18 cellular contexts compared by ENCODE assay signal in the genomic region with DNA sequence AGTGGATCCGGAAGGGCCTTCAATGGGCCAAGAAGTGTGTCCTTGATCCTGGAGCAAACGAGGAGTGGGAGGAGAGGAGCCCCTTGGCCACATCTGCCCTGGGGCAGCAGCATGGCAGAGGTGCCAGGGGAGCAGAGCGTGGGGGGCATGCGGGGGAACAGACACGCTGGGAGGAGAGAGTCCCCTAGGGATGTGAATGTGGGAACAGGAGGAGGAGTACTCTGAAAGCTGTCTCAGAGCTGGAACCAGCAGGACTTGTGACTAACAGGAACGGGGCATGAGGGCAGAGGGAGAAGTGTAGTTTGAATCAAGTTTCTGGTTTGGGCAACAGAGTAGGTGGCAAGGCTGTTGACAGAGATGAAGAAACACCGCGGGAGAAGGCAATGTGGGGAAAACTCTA. TPM values are rescaled to one million over a fixed set of nuclear protein-coding genes. Genes with fewer than 3 reads are reported as not detected.
DNase-seq lines count a peak whose midpoint lies in the region; ATAC-seq and TF ChIP-seq lines count a peak whose summit lies in the region.
"Had no signal": no experiment of that assay in that cellular context is flagged by ENCODE, and none has a peak within 500 bp of the region (broad histone marks: within the 10 kb centered on the region; RNA-seq: fewer than 3 reads in every experiment).

No MANE protein-coding gene starts in this region.

- H4K20me1 ChIP-seq in neural cell (ENCODE audit: insufficient read depth), result no peaks in the 10 kb centered on the region
- H4K20me1 ChIP-seq: BLaER1 treated with 17β-estradiol and CSF1 and Interleukin-3, amounts not matched to agents 10 nM and 100 nM had no signal

- no peaks in the 10 kb centered on the region for H3K36me3 ChIP-seq in neural cell (ENCODE audit: insufficient read depth, low read length)
- H3K36me3 ChIP-seq in BE2C, result no peaks in the 10 kb centered on the region
- H3K36me3 ChIP-seq: BLaER1 treated with 17β-estradiol and CSF1 and Interleukin-3, amounts not matched to agents 10 nM and 100 nM; HAP-1 had no signal

- TF ChIP-seq CTCF in neural cell (IDR thresholded peaks at IDR 0.05; ENCODE audit: poor library complexity, severe bottlenecking) (no peak), BE2C (IDR thresholded peaks at IDR 0.05; ENCODE audit: low read depth, low read length) (no peak)

- intact Hi-C loops in cardiac septum (cut with DNase I) (loop anchor here (10.0 kb wide), 1 partner anchor 86 kb away; the partner anchor contains the start of gene CHST1), Right ventricle myocardium inferior (cut with DNase I) (no loop called here)

- no peaks in the 10 kb centered on the region for H3K79me2 ChIP-seq in neural cell (replicated peaks; ENCODE audit: insufficient read depth, low read length)

- H2AFZ ChIP-seq in neural cell (ENCODE audit: low read depth, low read length), result no peak overlapping the region

- ATAC-seq in Right ventricle myocardium inferior, result no peak
- no peak for ATAC-seq in HG03354 (IDR thresholded peaks at IDR 0.05; ENCODE audit: poor library complexity, severe bottlenecking, unreplicated experiment)

- no peak overlapping the region for H3K4me2 ChIP-seq in neural cell (ENCODE audit: low read length)
- H3K4me2 ChIP-seq: BLaER1 treated with 17β-estradiol and CSF1 and Interleukin-3, amounts not matched to agents 10 nM and 100 nM had no signal

- no peak overlapping the region for H3K9ac ChIP-seq in neural cell (ENCODE audit: low read length)
- H3K9ac ChIP-seq: BLaER1 treated with 17β-estradiol and CSF1 and Interleukin-3, amounts not matched to agents 10 nM and 100 nM had no signal

- H3K4me3 ChIP-seq in neural cell (ENCODE audit: low read length) (no peak overlapping the region), BE2C (ENCODE audit: low read depth, low read length) (no peak overlapping the region)
- H3K4me3 ChIP-seq: BLaER1 treated with 17β-estradiol and CSF1 and Interleukin-3, amounts not matched to agents 10 nM and 100 nM; HAP-1 had no signal

- DNase-seq in cardiac septum (ENCODE audit: low spot score) (peak; percentile 61), Right ventricle myocardium inferior (ENCODE audit: missing footprints) (no peak), pons (ENCODE audit: low spot score) (no peak), BE2C (no peak), DMS 273 (lab: John Stamatoyannopoulos, UW; ENCODE audit: unreplicated experiment) (no peak)
- DNase-seq: CD4-positive, alpha-beta T cell; CD8-positive, alpha-beta memory T cell; DMS53; DMS79 treated with DMSO at 0.1 percent for 48 hours; GF-D8; GOT3; HFFc6 had no signal

- H3K9me3 ChIP-seq in neural cell (ENCODE audit: low read length) (no peaks in the 10 kb centered on the region), BE2C (no peaks in the 10 kb centered on the region)
- H3K9me3 ChIP-seq: BLaER1 treated with 17β-estradiol and CSF1 and Interleukin-3, amounts not matched to agents 10 nM and 100 nM; HAP-1 had no signal

- H3K27ac ChIP-seq in neural cell (ENCODE audit: low read length) (peak overlapping the region; percentile 83), temporal lobe (ENCODE audit: low read depth, low read length) (peak overlapping the region; percentile 4)
- H3K27ac ChIP-seq: 22Rv1; BLaER1 treated with 17β-estradiol and CSF1 and Interleukin-3, amounts not matched to agents 10 nM and 100 nM had no signal

- no peaks in the 10 kb centered on the region for H3K4me1 ChIP-seq in BE2C
- H3K4me1 ChIP-seq: BLaER1 treated with 17β-estradiol and CSF1 and Interleukin-3, amounts not matched to agents 10 nM and 100 nM; HAP-1 had no signal

- no peak for TF ChIP-seq RAD21 in neural cell (conservative IDR thresholded peaks at IDR 0.05)

- TF ChIP-seq EP300 in neural cell (conservative IDR thresholded peaks at IDR 0.05; ENCODE audit: poor library complexity, severe bottlenecking), result no peak

- H3K27me3 ChIP-seq in neural cell (ENCODE audit: insufficient read depth, low read depth, low read length) (no peaks in the 10 kb centered on the region), BE2C (no peaks in the 10 kb centered on the region)
- H3K27me3 ChIP-seq: BLaER1 treated with 17β-estradiol and CSF1 and Interleukin-3, amounts not matched to agents 10 nM and 100 nM had no signal

- H3F3A ChIP-seq in neural cell (ENCODE audit: insufficient read depth, low read length, poor library complexity, severe bottlenecking), result no peaks in the 10 kb centered on the region

- H3K9me2 ChIP-seq in neural cell (ENCODE audit: insufficient read depth, low read length), result no peaks in the 10 kb centered on the region

TF ChIP-seq in neural cell, 6 proteins besides CTCF, POLR2A, EP300 and RAD21:
- TF ChIP-seq TAF1 (IDR thresholded peaks at IDR 0.05; ENCODE audit: low read depth), result no peak
- TF ChIP-seq POLR2AphosphoS5 (IDR thresholded peaks at IDR 0.05), result no peak
TF ChIP-seq in neural cell: peak in this region for 0.

RNA-seq across cellular contexts. Expression of gene SLC35C1, which starts 54.5 kb away (rescaled TPM):
- total RNA-seq in cardiac septum (7.5 TPM), Right ventricle myocardium inferior (6.0 TPM), temporal lobe (5.9 TPM)
- polyA plus RNA-seq in neural cell, result 2.3 and 3.3 TPM in 2 replicates
- 5.9 and 6.6 TPM in 2 replicates for polyA minus RNA-seq in neural cell
- polyA plus RNA-seq in BE2C (2012; ENCODE audit: insufficient read depth, insufficient read length, low read depth), result 12.7 TPM
